ENCODE assay signal across 1 cellular context in genomic region chr11:33713914-33714398, GRCh38.
TF ChIP-seq lines count a peak whose summit lies in the region.

No MANE protein-coding gene starts in this region.

TF ChIP-seq in HepG2, 621 proteins besides CTCF, POLR2A, EP300 and RAD21:
- TF ChIP-seq ZNF557 (CRISPR knock-in tag; IDR thresholded peaks at IDR 0.05) (no peak), BORCS8-MEF2B (CRISPR knock-in tag; IDR thresholded peaks at IDR 0.05) (no peak), ZNF841 (CRISPR knock-in tag; IDR thresholded peaks at IDR 0.05; ENCODE audit: borderline replicate concordance) (no peak), NR0B2 (CRISPR knock-in tag; IDR thresholded peaks at IDR 0.05) (no peak), FLYWCH1 (CRISPR knock-in tag; IDR thresholded peaks at IDR 0.05) (no peak), ZNF329 (CRISPR knock-in tag; IDR thresholded peaks at IDR 0.05; ENCODE audit: low read depth) (no peak), ZNF451 (CRISPR knock-in tag; IDR thresholded peaks at IDR 0.05) (no peak), FIP1L1 (IDR thresholded peaks at IDR 0.05; ENCODE audit: borderline replicate concordance, insufficient read depth, low read depth, low read length) (no peak), ZNF281 (CRISPR knock-in tag; IDR thresholded peaks at IDR 0.05; ENCODE audit: borderline replicate concordance) (no peak), NFIC (IDR thresholded peaks at IDR 0.05; ENCODE audit: low read length) (no peak), ZZZ3 (CRISPR knock-in tag; IDR thresholded peaks at IDR 0.05; ENCODE audit: borderline replicate concordance) (no peak)
- TF ChIP-seq, protein P1, sequence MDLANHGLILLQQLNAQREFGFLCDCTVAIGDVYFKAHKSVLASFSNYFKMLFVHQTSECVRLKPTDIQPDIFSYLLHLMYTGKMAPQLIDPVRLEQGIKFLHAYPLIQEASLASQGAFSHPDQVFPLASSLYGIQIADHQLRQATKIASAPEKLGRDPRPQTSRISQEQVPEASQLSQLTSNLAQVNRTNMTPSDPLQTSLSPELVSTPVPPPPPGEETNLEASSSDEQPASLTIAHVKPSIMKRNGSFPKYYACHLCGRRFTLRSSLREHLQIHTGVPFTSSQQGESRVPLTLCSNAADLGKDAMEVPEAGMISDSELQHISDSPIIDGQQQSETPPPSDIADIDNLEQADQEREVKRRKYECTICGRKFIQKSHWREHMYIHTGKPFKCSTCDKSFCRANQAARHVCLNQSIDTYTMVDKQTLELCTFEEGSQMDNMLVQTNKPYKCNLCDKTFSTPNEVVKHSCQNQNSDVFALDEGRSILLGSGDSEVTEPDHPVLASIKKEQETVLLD (CRISPR knock-in tag; IDR thresholded peaks at IDR 0.05; ENCODE audit: low read depth): no peak
- TF ChIP-seq, protein P2, sequence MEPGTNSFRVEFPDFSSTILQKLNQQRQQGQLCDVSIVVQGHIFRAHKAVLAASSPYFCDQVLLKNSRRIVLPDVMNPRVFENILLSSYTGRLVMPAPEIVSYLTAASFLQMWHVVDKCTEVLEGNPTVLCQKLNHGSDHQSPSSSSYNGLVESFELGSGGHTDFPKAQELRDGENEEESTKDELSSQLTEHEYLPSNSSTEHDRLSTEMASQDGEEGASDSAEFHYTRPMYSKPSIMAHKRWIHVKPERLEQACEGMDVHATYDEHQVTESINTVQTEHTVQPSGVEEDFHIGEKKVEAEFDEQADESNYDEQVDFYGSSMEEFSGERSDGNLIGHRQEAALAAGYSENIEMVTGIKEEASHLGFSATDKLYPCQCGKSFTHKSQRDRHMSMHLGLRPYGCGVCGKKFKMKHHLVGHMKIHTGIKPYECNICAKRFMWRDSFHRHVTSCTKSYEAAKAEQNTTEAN (CRISPR knock-in tag; conservative IDR thresholded peaks at IDR 0.05): no peak
- TF ChIP-seq, protein P3, sequence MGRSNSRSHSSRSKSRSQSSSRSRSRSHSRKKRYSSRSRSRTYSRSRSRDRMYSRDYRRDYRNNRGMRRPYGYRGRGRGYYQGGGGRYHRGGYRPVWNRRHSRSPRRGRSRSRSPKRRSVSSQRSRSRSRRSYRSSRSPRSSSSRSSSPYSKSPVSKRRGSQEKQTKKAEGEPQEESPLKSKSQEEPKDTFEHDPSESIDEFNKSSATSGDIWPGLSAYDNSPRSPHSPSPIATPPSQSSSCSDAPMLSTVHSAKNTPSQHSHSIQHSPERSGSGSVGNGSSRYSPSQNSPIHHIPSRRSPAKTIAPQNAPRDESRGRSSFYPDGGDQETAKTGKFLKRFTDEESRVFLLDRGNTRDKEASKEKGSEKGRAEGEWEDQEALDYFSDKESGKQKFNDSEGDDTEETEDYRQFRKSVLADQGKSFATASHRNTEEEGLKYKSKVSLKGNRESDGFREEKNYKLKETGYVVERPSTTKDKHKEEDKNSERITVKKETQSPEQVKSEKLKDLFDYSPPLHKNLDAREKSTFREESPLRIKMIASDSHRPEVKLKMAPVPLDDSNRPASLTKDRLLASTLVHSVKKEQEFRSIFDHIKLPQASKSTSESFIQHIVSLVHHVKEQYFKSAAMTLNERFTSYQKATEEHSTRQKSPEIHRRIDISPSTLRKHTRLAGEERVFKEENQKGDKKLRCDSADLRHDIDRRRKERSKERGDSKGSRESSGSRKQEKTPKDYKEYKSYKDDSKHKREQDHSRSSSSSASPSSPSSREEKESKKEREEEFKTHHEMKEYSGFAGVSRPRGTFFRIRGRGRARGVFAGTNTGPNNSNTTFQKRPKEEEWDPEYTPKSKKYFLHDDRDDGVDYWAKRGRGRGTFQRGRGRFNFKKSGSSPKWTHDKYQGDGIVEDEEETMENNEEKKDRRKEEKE (IDR thresholded peaks at IDR 0.05): no peak
- TF ChIP-seq, protein P4, sequence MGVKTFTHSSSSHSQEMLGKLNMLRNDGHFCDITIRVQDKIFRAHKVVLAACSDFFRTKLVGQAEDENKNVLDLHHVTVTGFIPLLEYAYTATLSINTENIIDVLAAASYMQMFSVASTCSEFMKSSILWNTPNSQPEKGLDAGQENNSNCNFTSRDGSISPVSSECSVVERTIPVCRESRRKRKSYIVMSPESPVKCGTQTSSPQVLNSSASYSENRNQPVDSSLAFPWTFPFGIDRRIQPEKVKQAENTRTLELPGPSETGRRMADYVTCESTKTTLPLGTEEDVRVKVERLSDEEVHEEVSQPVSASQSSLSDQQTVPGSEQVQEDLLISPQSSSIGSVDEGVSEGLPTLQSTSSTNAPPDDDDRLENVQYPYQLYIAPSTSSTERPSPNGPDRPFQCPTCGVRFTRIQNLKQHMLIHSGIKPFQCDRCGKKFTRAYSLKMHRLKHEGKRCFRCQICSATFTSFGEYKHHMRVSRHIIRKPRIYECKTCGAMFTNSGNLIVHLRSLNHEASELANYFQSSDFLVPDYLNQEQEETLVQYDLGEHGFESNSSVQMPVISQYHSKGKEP (CRISPR knock-in tag; IDR thresholded peaks at IDR 0.05): no peak
TF ChIP-seq in HepG2: peak in this region for 0.
